3 cellular contexts compared by ENCODE assay signal in the genomic region with DNA sequence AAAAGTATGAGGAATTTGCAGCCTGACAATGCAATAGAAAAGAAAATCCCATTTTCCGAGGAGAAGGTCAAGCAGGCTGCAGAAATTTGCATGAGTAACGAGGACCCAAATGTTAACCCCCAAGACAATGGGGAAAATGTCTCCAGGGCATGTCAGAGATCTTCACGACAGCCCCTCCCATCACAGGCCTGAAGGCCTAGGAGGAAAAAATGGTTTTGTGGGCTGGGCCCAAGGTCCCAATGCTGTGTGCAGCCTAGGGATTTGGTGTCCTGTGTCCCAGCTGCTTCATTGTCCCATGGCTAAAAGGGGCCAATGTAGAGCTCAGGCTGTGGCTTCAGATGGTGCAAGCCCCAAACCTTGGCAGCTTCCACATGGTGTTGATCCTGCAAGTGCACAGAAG.
DNase-seq lines count a peak whose midpoint lies in the region; ATAC-seq, FAIRE-seq and TF ChIP-seq lines count a peak whose summit lies in the region.
"Not testable (repeated sequence)": the region's sequence is repeated elsewhere in the genome, so short reads cannot be mapped to it uniquely, and the experiment has no call there.

No MANE protein-coding gene starts in this region.

- not testable (repeated sequence) for H2AFZ ChIP-seq in K562 (ENCODE audit: low read depth, low read length)

- DNase-seq in A549 (ENCODE audit: low read depth in 1 of 2, low spot score in 1 of 2); K562 (ENCODE audit: extremely low read depth in 1 of 4, low spot score in 3 of 4): not testable (repeated sequence)

- H3K9me1 ChIP-seq in K562 (ENCODE audit: control insufficient read depth, insufficient read depth, low read length): not testable (repeated sequence)

- CTCF ChIA-PET in A549 (lab: Yijun Ruan, JAX); HEK293 (lab: Yijun Ruan, JAX); K562 (lab: Yijun Ruan, JAX; ENCODE audit: low intra/inter-chr PET ratio): not testable (repeated sequence)

- H3K79me2 ChIP-seq in K562 (ENCODE audit: control insufficient read depth, insufficient read depth, low read length): not testable (repeated sequence)

- intact Hi-C loops in K562 (cut with micrococcal nuclease): not testable (repeated sequence)

- H3K4me1 ChIP-seq in A549; HEK293 (ENCODE audit: control insufficient read depth, insufficient read depth, low read length); K562 (replicated peaks in 1 of 2; ENCODE audit: control insufficient read depth in 2 of 2, insufficient read depth in 2 of 2, low read length in 2 of 2): not testable (repeated sequence)

- not testable (repeated sequence) for TF ChIP-seq POLR2A in A549 (IDR thresholded peaks at IDR 0.05; ENCODE audit: low read length); K562 (conservative IDR thresholded peaks at IDR 0.05)

- not testable (repeated sequence) for H3K36me3 ChIP-seq in HEK293 (ENCODE audit: control insufficient read depth in 2 of 2, insufficient read depth in 1 of 2, low read length in 2 of 2); K562 (ENCODE audit: control insufficient read depth, insufficient read depth, low read length)

- not testable (repeated sequence) for TF ChIP-seq RAD21 in A549 (conservative IDR thresholded peaks at IDR 0.05 in 1 of 2, IDR thresholded peaks at IDR 0.05 in 1 of 2); K562 (CRISPR knock-in tag; conservative IDR thresholded peaks at IDR 0.05 in 1 of 2, IDR thresholded peaks at IDR 0.05 in 1 of 2)

- not testable (repeated sequence) for ATAC-seq in A549, K562

- WGBS in A549 (ENCODE audit: missing lambda C conversion rate): 21% methylated on average over 3 of the region's 3 CpGs
- 0% methylated on average over 3 of the region's 3 CpGs for WGBS in K562 (ENCODE audit: insufficient coverage, low coverage, missing lambda C conversion rate)

- in situ Hi-C loops in K562 (cut with MboI): not testable (repeated sequence)

- not testable (repeated sequence) for FAIRE-seq in A549 (lab: Jason Lieb, UNC); K562 (lab: Jason Lieb, UNC)

- not testable (repeated sequence) for BruUV-seq in K562 (replicated peaks; lab: Mats Ljungman, UMichigan)

- not testable (repeated sequence) for TF ChIP-seq CTCF in A549 (IDR thresholded peaks at IDR 0.05); HEK293 (tag by site-specific recombination; IDR thresholded peaks at IDR 0.05); K562 (IDR thresholded peaks at IDR 0.05 in 2 of 3, conservative IDR thresholded peaks at IDR 0.05 in 1 of 3; ENCODE audit: insufficient read depth in 2 of 3, low read depth in 1 of 3, low read length in 3 of 3)

- H3K27me3 ChIP-seq in K562 (ENCODE audit: control insufficient read depth in 2 of 2, insufficient read depth in 2 of 2, low read length in 2 of 2): not testable (repeated sequence)

- not testable (repeated sequence) for H3K9me3 ChIP-seq in A549; HEK293 (ENCODE audit: control insufficient read depth, insufficient read depth, low read depth, low read length); K562 (replicated peaks; ENCODE audit: control insufficient read depth, insufficient read depth, low read depth, low read length)

- not testable (repeated sequence) for H3K4me2 ChIP-seq in A549; K562 (ENCODE audit: insufficient read depth, low read length)

- H4K20me1 ChIP-seq in K562 (replicated peaks; ENCODE audit: control insufficient read depth, insufficient read depth, low read length): not testable (repeated sequence)

- H3K4me3 ChIP-seq in A549; HEK293 (ENCODE audit: low read depth, low read length); K562: not testable (repeated sequence)

- TF ChIP-seq EP300 in A549 (IDR thresholded peaks at IDR 0.05); K562 (IDR thresholded peaks at IDR 0.05; ENCODE audit: low read length): not testable (repeated sequence)

- not testable (repeated sequence) for H3K27ac ChIP-seq in A549; HEK293 (ENCODE audit: extremely low read depth, low read depth, low read length); K562 (ENCODE audit: extremely low read depth, low read depth, low read length)

- POLR2A ChIA-PET in A549 (lab: Yijun Ruan, JAX); HEK293 (lab: Yijun Ruan, JAX); K562 (lab: Yijun Ruan, JAX): not testable (repeated sequence)

- not testable (repeated sequence) for H3K9ac ChIP-seq in K562 (ENCODE audit: insufficient read depth in 1 of 2, low read depth in 2 of 2, low read length in 2 of 2)

TF ChIP-seq in A549, 52 proteins besides CTCF, POLR2A, EP300 and RAD21:
- TF ChIP-seq ZFP36 (IDR thresholded peaks at IDR 0.05; ENCODE audit: borderline replicate concordance, partially characterized antibody): peak; percentile 87
TF ChIP-seq in A549: peak in this region for 1; not testable (repeated sequence) for 51.

TF ChIP-seq in HEK293, 187 proteins besides CTCF, POLR2A, EP300 and RAD21:
- TF ChIP-seq SETDB1 (IDR thresholded peaks at IDR 0.05; ENCODE audit: insufficient read length, low read length) (peak; percentile 23), ZNF585B (tag by site-specific recombination; IDR thresholded peaks at IDR 0.05) (peak; percentile 95)

TF ChIP-seq in K562, 482 proteins besides CTCF, POLR2A, EP300 and RAD21:
- TF ChIP-seq ZFP36 (IDR thresholded peaks at IDR 0.05; ENCODE audit: low read depth, low read length, partially characterized antibody): peak; percentile 55
